ENCODE assay signal across 1 cellular context in genomic region chr5:6359534-6359933, GRCh38.
TF ChIP-seq lines count a peak whose summit lies in the region.

No MANE protein-coding gene starts in this region.

TF ChIP-seq in WTC11, 78 proteins besides CTCF, POLR2A, EP300 and RAD21 (continued from another document):
- no peak for TF ChIP-seq AR (CRISPR knock-in tag; IDR thresholded peaks at IDR 0.05)
- no peak for TF ChIP-seq SOX15 (CRISPR knock-in tag; IDR thresholded peaks at IDR 0.05)
- no peak for TF ChIP-seq ZNF317 (CRISPR knock-in tag; IDR thresholded peaks at IDR 0.05; ENCODE audit: borderline replicate concordance, low read depth)
- no peak for TF ChIP-seq JUN (CRISPR knock-in tag; IDR thresholded peaks at IDR 0.05)
TF ChIP-seq in WTC11: peak in this region for 0.
